In genomic region chr1:4612991-4613390, GRCh38 we compare ENCODE assay signal across 38 cellular contexts. TPM values are rescaled to one million over a fixed set of nuclear protein-coding genes. Genes with fewer than 3 reads are reported as not detected.
"Had no signal": no experiment of that assay in that cellular context is flagged by ENCODE, and none has a peak within 500 bp of the region (broad histone marks: within the 10 kb centered on the region; RNA-seq: fewer than 3 reads in every experiment).

No MANE protein-coding gene starts in this region.

- DNase-seq: activated CD4-positive, alpha-beta T cell treated with anti-CD3 and anti-CD28 coated beads for 1 hour; activated CD4-positive, alpha-beta T cell treated with anti-CD3 and anti-CD28 coated beads for 48 hours; activated CD4-positive, alpha-beta T cell treated with anti-CD3 and anti-CD28 coated beads, Interleukin-2, amount 50 U/mL, for 4 hours; activated CD4-positive, CD25-positive, alpha-beta regulatory T cell; activated CD8-positive, alpha-beta T cell treated with anti-CD3 and anti-CD28 coated beads for 36 hours; activated naive CD4-positive, alpha-beta T cell treated with anti-CD3 and anti-CD28 coated beads, Interleukin-2, amount 10 ng/mL, durations not matched to agents 7 days and 5 days; activated naive CD8-positive, alpha-beta T cell treated with anti-CD3 and anti-CD28 coated beads, Interleukin-2, amount 50 U/mL, for 24 hours; activated T-cell treated with anti-CD3 and anti-CD28 coated beads for 4 hours; activated T-cell treated with anti-CD3 and anti-CD28 coated beads, Interleukin-2, amount 50 U/mL, for 4 hours; anterior cingulate cortex; brain microvascular endothelial cell; central memory CD4-positive, alpha-beta T cell; colonic mucosa; MM.1S; MV-4-11; NCI-H1092; NCI-H1436 treated with DMSO at 0.1 percent for 48 hours; NCI-H1694 treated with DMSO at 0.1 percent for 48 hours; NCI-H2029 treated with DMSO at 0.1 percent for 48 hours; NCI-H2107; NCI-H226; NCI-H446 treated with DMSO at 0.1 percent for 48 hours; NCI-H524; NCI-H69; NK-92 treated with Interleukin-12 subunit alpha and Interleukin-12 subunit beta, amount 100 ng/mL, for 24 hours; PC-3; Peyer's patch; RPMI8226; SHP77 treated with DMSO at 0.1 percent for 48 hours; T1000; WERI-Rb-1 had no signal

- ATAC-seq: activated CD8-positive, alpha-beta T cell treated with anti-CD3 and anti-CD28 coated beads for 36 hours; activated naive CD8-positive, alpha-beta T cell treated with anti-CD3 and anti-CD28 coated beads, Interleukin-2, amount 50 U/mL, for 24 hours; activated T-cell treated with anti-CD3 and anti-CD28 coated beads, Interleukin-2, amount 50 U/mL, for 4 hours; PC-3 had no signal

- H3K27ac ChIP-seq: brain microvascular endothelial cell, colonic mucosa, KMS-11, Peyer's patch, SJSA1, WERI-Rb-1 had no signal

- H3K27ac Mint-ChIP-seq: activated CD8-positive, alpha-beta T cell treated with anti-CD3 and anti-CD28 coated beads for 36 hours; activated naive CD4-positive, alpha-beta T cell treated with anti-CD3 and anti-CD28 coated beads, Interleukin-2, amount 10 ng/mL, durations not matched to agents 7 days and 5 days; activated naive CD8-positive, alpha-beta T cell; activated naive CD8-positive, alpha-beta T cell treated with anti-CD3 and anti-CD28 coated beads, Interleukin-2, amount 50 U/mL, for 24 hours; activated T-helper 1 cell treated with anti-CD3 and anti-CD28 coated beads, Interleukin-12 subunit alpha, Interleukin-12 subunit beta, Interleukin-2, Interleukin-4 antibody, amounts not matched to agents 30 ng/mL and 10 ng/mL and 1 ng/mL, durations not matched to agents 14 hours and 24 hours and 36 hours had no signal

- H3K36me3 Mint-ChIP-seq: activated naive CD4-positive, alpha-beta T cell treated with anti-CD3 and anti-CD28 coated beads, Interleukin-2, amount 10 ng/mL, durations not matched to agents 7 days and 5 days; activated naive CD8-positive, alpha-beta T cell had no signal

- H3K27me3 Mint-ChIP-seq: activated naive CD8-positive, alpha-beta T cell had no signal

- H3K4me1 Mint-ChIP-seq: activated naive CD4-positive, alpha-beta T cell treated with anti-CD3 and anti-CD28 coated beads, Interleukin-2, amount 10 ng/mL, durations not matched to agents 7 days and 5 days; activated naive CD8-positive, alpha-beta T cell treated with anti-CD3 and anti-CD28 coated beads, Interleukin-2, amount 50 U/mL, for 24 hours had no signal

- H3K4me1 ChIP-seq: colonic mucosa, Peyer's patch, SJSA1 had no signal

- H3K4me3 Mint-ChIP-seq: activated CD8-positive, alpha-beta T cell treated with anti-CD3 and anti-CD28 coated beads for 36 hours; activated naive CD4-positive, alpha-beta T cell treated with anti-CD3 and anti-CD28 coated beads, Interleukin-2, amount 10 ng/mL, durations not matched to agents 7 days and 5 days; activated naive CD8-positive, alpha-beta T cell; activated naive CD8-positive, alpha-beta T cell treated with anti-CD3 and anti-CD28 coated beads, Interleukin-2, amount 50 U/mL, for 24 hours; activated T-cell treated with anti-CD3 and anti-CD28 coated beads, Interleukin-2, amount 50 U/mL, for 4 hours; activated T-helper 1 cell treated with anti-CD3 and anti-CD28 coated beads, Interleukin-12 subunit alpha, Interleukin-12 subunit beta, Interleukin-2, Interleukin-4 antibody, amounts not matched to agents 30 ng/mL and 10 ng/mL and 1 ng/mL, durations not matched to agents 14 hours and 24 hours and 36 hours had no signal

- H3K4me3 ChIP-seq: colonic mucosa, Peyer's patch, SJSA1 had no signal

- H3K27me3 ChIP-seq: brain microvascular endothelial cell, colonic mucosa, Peyer's patch, SJSA1 had no signal

- H3K36me3 ChIP-seq: brain microvascular endothelial cell, colonic mucosa, Peyer's patch, SJSA1, WERI-Rb-1 had no signal

- H3K9me3 ChIP-seq: colonic mucosa had no signal

RNA-seq across cellular contexts. Expression of gene AJAP1, which starts 41.4 kb away (rescaled TPM):
- total RNA-seq: activated CD8-positive, alpha-beta memory T cell treated with anti-CD3 and anti-CD28 coated beads for 36 hours; activated T-helper 1 cell treated with anti-CD3 and anti-CD28 coated beads, Interleukin-12 subunit alpha, Interleukin-12 subunit beta, Interleukin-2, Interleukin-4 antibody, amounts not matched to agents 30 ng/mL and 10 ng/mL and 1 ng/mL, durations not matched to agents 14 hours and 24 hours and 36 hours; LHCN-M2; PC-3; SJSA1; T-helper 1 cell treated with Interleukin-12 subunit alpha and Interleukin-12 subunit beta and Interleukin-4 antibody, amounts not matched to agents 30 ng/mL and 1 ng/mL, for 36 hours had no signal
